16 cellular contexts compared by ENCODE assay signal in genomic region chr7:40105879-40106473, GRCh38. TPM values are rescaled to one million over a fixed set of nuclear protein-coding genes. Genes with fewer than 3 reads are reported as not detected.
DNase-seq lines count a peak whose midpoint lies in the region; ATAC-seq and TF ChIP-seq lines count a peak whose summit lies in the region.
"Had no signal": no experiment of that assay in that cellular context is flagged by ENCODE, and none has a peak within 500 bp of the region (broad histone marks: within the 10 kb centered on the region; RNA-seq: fewer than 3 reads in every experiment).

No MANE protein-coding gene starts in this region.

- no peak overlapping the region for H4K91ac ChIP-seq in IMR-90 (ENCODE audit: insufficient read depth, low read depth, low read length)

- H2BK120ac ChIP-seq in IMR-90 (ENCODE audit: low read depth, low read length) (no peak overlapping the region), mesendoderm (ENCODE audit: low read depth, low read length) (no peak overlapping the region)

- BruUV-seq in IMR-90 (replicated peaks; lab: Mats Ljungman, UMichigan) (no TSS peak), Calu3 (replicated peaks; lab: Mats Ljungman, UMichigan) (no TSS peak)

- H3K9me3 ChIP-seq in IMR-90 (ENCODE audit: control insufficient read depth, insufficient read depth, low read length) (no peaks in the 10 kb centered on the region), colonic mucosa (no peaks in the 10 kb centered on the region), osteoblast (ENCODE audit: low read depth, low read length) (no peaks in the 10 kb centered on the region)
- H3K9me3 ChIP-seq: SK-N-SH had no signal

- dilution Hi-C loops in IMR-90 (cut with HindIII; ENCODE audit: low sequenced_read_pairs, unreplicated experiment) = no loop called here

- H3K4me1 Mint-ChIP-seq in Calu3 (ENCODE audit: low read depth, unreplicated experiment) = no peaks in the 10 kb centered on the region
- no peaks in the 10 kb centered on the region for H3K4me1 Mint-ChIP-seq in activated T-helper 2 cell treated with anti-CD3 and anti-CD28 coated beads, Interferon-gamma antibody, Interleukin-2, Interleukin-4, amounts not matched to agents 10 μg/mL and 5 μg/mL and 100 μg/mL, durations not matched to agents 14 hours and 24 hours and 36 hours (ENCODE audit: low read depth)
- H3K4me1 Mint-ChIP-seq: CD8-positive, alpha-beta memory T cell had no signal

- H2BK20ac ChIP-seq in IMR-90 (ENCODE audit: low read depth, low read length) = no peak overlapping the region

- H3K27ac ChIP-seq in IMR-90 (ENCODE audit: insufficient read depth, low read length) (no peak overlapping the region), colonic mucosa (no peak overlapping the region), mesendoderm (ENCODE audit: low read depth, low read length) (no peak overlapping the region), osteoblast (ENCODE audit: low read depth, low read length) (no peak overlapping the region)
- H3K27ac ChIP-seq: PC-9 had no signal

- CTCF ChIA-PET in IMR-90 (lab: Yijun Ruan, JAX) (no interaction called here), Calu3 (lab: Charles Lee) (interaction anchor here (0.7 kb wide), 1 partner anchor 10 kb away, joined by 7 read pairs; no protein-coding TSS in a partner anchor)

- H3K4ac ChIP-seq in IMR-90 (ENCODE audit: low read depth, low read length) = no peak overlapping the region
- H3K4ac ChIP-seq in mesendoderm (ENCODE audit: low read depth, low read length) = no peak overlapping the region

- H4K8ac ChIP-seq in IMR-90 (ENCODE audit: low read depth in 2 of 2, low read length in 2 of 2) (no peak overlapping the region), mesendoderm (ENCODE audit: low read depth, low read length) (no peak overlapping the region)

- H3K4me1 ChIP-seq in IMR-90 (ENCODE audit: control insufficient read depth, insufficient read depth, low read length) (no peaks in the 10 kb centered on the region), colonic mucosa (no peaks in the 10 kb centered on the region), mesendoderm (ENCODE audit: control insufficient read depth, low read depth, low read length) (no peaks in the 10 kb centered on the region), osteoblast (ENCODE audit: insufficient read depth, low read length) (no peaks in the 10 kb centered on the region)

- no peaks in the 10 kb centered on the region for H3K27me3 Mint-ChIP-seq in Calu3 (ENCODE audit: unreplicated experiment)
- no peaks in the 10 kb centered on the region for H3K27me3 Mint-ChIP-seq in activated T-helper 2 cell treated with anti-CD3 and anti-CD28 coated beads, Interferon-gamma antibody, Interleukin-2, Interleukin-4, amounts not matched to agents 10 μg/mL and 5 μg/mL and 100 μg/mL, durations not matched to agents 14 hours and 24 hours and 36 hours (ENCODE audit: low read depth)
- H3K27me3 Mint-ChIP-seq: CD8-positive, alpha-beta memory T cell had no signal

- no peak overlapping the region for H3K4me3 Mint-ChIP-seq in Calu3 (ENCODE audit: low read depth, unreplicated experiment)
- no peak overlapping the region for H3K4me3 Mint-ChIP-seq in activated T-helper 2 cell treated with anti-CD3 and anti-CD28 coated beads, Interferon-gamma antibody, Interleukin-2, Interleukin-4, amounts not matched to agents 10 μg/mL and 5 μg/mL and 100 μg/mL, durations not matched to agents 14 hours and 24 hours and 36 hours (ENCODE audit: low read depth)
- H3K4me3 Mint-ChIP-seq: CD8-positive, alpha-beta memory T cell; T-helper 1 cell treated with Interleukin-12 subunit alpha and Interleukin-12 subunit beta and Interleukin-4 antibody, amounts not matched to agents 30 μg/mL and 1 μg/mL, for 36 hours had no signal

- H2AK5ac ChIP-seq in IMR-90 (ENCODE audit: low read depth, low read length) (no peak overlapping the region), mesendoderm (ENCODE audit: low read length) (no peak overlapping the region)

- H3K79me1 ChIP-seq in IMR-90 (ENCODE audit: low read depth in 1 of 2, low read length in 2 of 2) (peaks cover 4 to 6% of the 10 kb centered on the region in 2 experiments; a peak in 2 of 4 replicates), mesendoderm (ENCODE audit: low read length) (no peaks in the 10 kb centered on the region)

- H3K23ac ChIP-seq in IMR-90 (ENCODE audit: low read depth, low read length) (no peak overlapping the region), mesendoderm (ENCODE audit: low read length) (no peak overlapping the region)

- no peak overlapping the region for H2AK9ac ChIP-seq in IMR-90 (replicated peaks; ENCODE audit: low read depth, low read length, poor library complexity)

- ATAC-seq in IMR-90 (ENCODE audit: low read depth) = 0 out of 2 replicates have a peak, but pooled peaks have one; percentile 32

- POLR2A ChIA-PET in IMR-90 (lab: Charles Lee; ENCODE audit: unreplicated experiment) = no interaction called here

- H3K56ac ChIP-seq in IMR-90 (ENCODE audit: extremely low read depth, insufficient read depth, low read length) = no peak overlapping the region
- H3K56ac ChIP-seq in mesendoderm (ENCODE audit: low read length) = no peak overlapping the region

- no peaks in the 10 kb centered on the region for H3K27me3 ChIP-seq in IMR-90 (ENCODE audit: control insufficient read depth, insufficient read depth, low read length)
- H3K27me3 ChIP-seq in colonic mucosa = no peaks in the 10 kb centered on the region
- H3K27me3 ChIP-seq in mesendoderm (ENCODE audit: insufficient read depth, low read length, poor library complexity) = no peaks in the 10 kb centered on the region
- no peaks in the 10 kb centered on the region for H3K27me3 ChIP-seq in osteoblast (ENCODE audit: insufficient read depth, low read length)

- in situ Hi-C loops in IMR-90 (cut with MboI; ENCODE audit: low sequenced_read_pairs) = no loop called here

- no peak overlapping the region for H3K14ac ChIP-seq in IMR-90 (replicated peaks; ENCODE audit: low read depth, low read length)

- no peak for TF ChIP-seq RAD21 in IMR-90 (IDR thresholded peaks at IDR 0.05; ENCODE audit: low read length)

- H3K4me2 ChIP-seq in IMR-90 (ENCODE audit: low read depth, low read length) = no peak overlapping the region; the same call in 1 of the 2 replicates
- no peak overlapping the region for H3K4me2 ChIP-seq in mesendoderm (ENCODE audit: low read length)
- no peak overlapping the region for H3K4me2 ChIP-seq in osteoblast (ENCODE audit: insufficient read depth, low read length)
- H3K4me2 ChIP-seq: PC-9, SK-N-SH had no signal

- TF ChIP-seq CTCF in IMR-90 (conservative IDR thresholded peaks at IDR 0.05; ENCODE audit: low read depth, low read length) = no peak
- TF ChIP-seq CTCF in colonic mucosa (IDR thresholded peaks at IDR 0.05) = no peak
- no peak for TF ChIP-seq CTCF in Calu3 (IDR thresholded peaks at IDR 0.05; ENCODE audit: unreplicated experiment)
- TF ChIP-seq CTCF in osteoblast (IDR thresholded peaks at IDR 0.05; ENCODE audit: extremely low read depth, low read depth, low read length) = no peak

- H3K27ac Mint-ChIP-seq in Calu3 (ENCODE audit: unreplicated experiment) = no peak overlapping the region
- no peak overlapping the region for H3K27ac Mint-ChIP-seq in activated T-helper 2 cell treated with anti-CD3 and anti-CD28 coated beads, Interferon-gamma antibody, Interleukin-2, Interleukin-4, amounts not matched to agents 10 μg/mL and 5 μg/mL and 100 μg/mL, durations not matched to agents 14 hours and 24 hours and 36 hours
- H3K27ac Mint-ChIP-seq: T-helper 1 cell treated with Interleukin-12 subunit alpha and Interleukin-12 subunit beta and Interleukin-4 antibody, amounts not matched to agents 30 μg/mL and 1 μg/mL, for 36 hours had no signal

- peak; percentile 10 for DNase-seq in IMR-90
- DNase-seq in MV-4-11 (lab: John Stamatoyannopoulos, UW) = peak; percentile 22
- DNase-seq in colonic mucosa = peak; percentile 23
- DNase-seq in mesendoderm = peak; percentile 50
- no peak for DNase-seq in Calu3
- DNase-seq in activated T-helper 2 cell treated with anti-CD3 and anti-CD28 coated beads, Interferon-gamma antibody, Interleukin-2, Interleukin-4, amounts not matched to agents 10 μg/mL and 5 μg/mL and 100 μg/mL, durations not matched to agents 14 hours and 24 hours and 36 hours (ENCODE audit: low spot score) = no peak
- DNase-seq in osteoblast (ENCODE audit: insufficient read length, low spot score, missing footprints) = no peak
- no peak for DNase-seq in stimulated activated CD4-positive, alpha-beta T cell treated with anti-CD3 and anti-CD28 coated beads, Interleukin-4, amount 100 ng/mL, for 24 hours
- DNase-seq: CD8-positive, alpha-beta memory T cell; MM.1S; NCI-H1436; NCI-H2029 treated with DMSO at 0.1 percent for 48 hours; NCI-H524 treated with DMSO at 0.1 percent for 48 hours; PC-9; SK-N-SH had no signal

- H3K36me3 ChIP-seq in IMR-90 (ENCODE audit: control insufficient read depth, insufficient read depth, low read length) (no peaks in the 10 kb centered on the region; the same call in 1 of the 2 replicates), colonic mucosa (no peaks in the 10 kb centered on the region), mesendoderm (ENCODE audit: control insufficient read depth, insufficient read depth, low read length) (no peaks in the 10 kb centered on the region), osteoblast (ENCODE audit: insufficient read depth, low read length) (no peaks in the 10 kb centered on the region)

- H3K9ac ChIP-seq in IMR-90 (ENCODE audit: low read depth, low read length) (no peak overlapping the region), colonic mucosa (ENCODE audit: low read depth in 2 of 2, low read length in 2 of 2) (no peak overlapping the region), mesendoderm (ENCODE audit: low read length) (no peak overlapping the region)
- H3K9ac ChIP-seq: SK-N-SH had no signal

- H4K5ac ChIP-seq in IMR-90 (ENCODE audit: low read depth, low read length) (no peak overlapping the region), mesendoderm (ENCODE audit: low read length) (no peak overlapping the region)

- no peak overlapping the region for H2AFZ ChIP-seq in IMR-90 (replicated peaks; ENCODE audit: low read length, poor library complexity)
- no peak overlapping the region for H2AFZ ChIP-seq in osteoblast (ENCODE audit: low read length)
- H2AFZ ChIP-seq: PC-9 had no signal

- H2BK15ac ChIP-seq in IMR-90 (ENCODE audit: low read depth, low read length) = no peak overlapping the region
- H2BK15ac ChIP-seq in mesendoderm (replicated peaks; ENCODE audit: low read depth) = no peak overlapping the region

- intact Hi-C loops in IMR-90 (cut with micrococcal nuclease) (no loop called here), colonic mucosa (cut with DNase I) (no loop called here), Calu3 (cut with micrococcal nuclease; ENCODE audit: unreplicated experiment) (no loop called here)
- intact Hi-C loops in activated T-helper 2 cell treated with anti-CD3 and anti-CD28 coated beads, Interferon-gamma antibody, Interleukin-2, Interleukin-4, amounts not matched to agents 10 μg/mL and 5 μg/mL and 100 μg/mL, durations not matched to agents 14 hours and 24 hours and 36 hours (cut with micrococcal nuclease) = no loop called here

- H2BK5ac ChIP-seq in IMR-90 (ENCODE audit: low read depth, low read length, poor library complexity, severe bottlenecking) (no peak overlapping the region), mesendoderm (ENCODE audit: low read length) (no peak overlapping the region)

- no peak overlapping the region for H3K4me3 ChIP-seq in IMR-90 (ENCODE audit: insufficient read depth, low read depth, low read length)
- no peak overlapping the region for H3K4me3 ChIP-seq in colonic mucosa
- no peak overlapping the region for H3K4me3 ChIP-seq in mesendoderm (ENCODE audit: low read length)
- no peak overlapping the region for H3K4me3 ChIP-seq in osteoblast (ENCODE audit: insufficient read depth, low read length)
- H3K4me3 ChIP-seq: PC-9 had no signal

- peaks cover 7% of the 10 kb centered on the region for H3K36me3 Mint-ChIP-seq in Calu3 (ENCODE audit: insufficient read depth, unreplicated experiment)
- H3K36me3 Mint-ChIP-seq in activated T-helper 2 cell treated with anti-CD3 and anti-CD28 coated beads, Interferon-gamma antibody, Interleukin-2, Interleukin-4, amounts not matched to agents 10 μg/mL and 5 μg/mL and 100 μg/mL, durations not matched to agents 14 hours and 24 hours and 36 hours (ENCODE audit: low read depth) = no peaks in the 10 kb centered on the region

- H3K9me3 Mint-ChIP-seq in Calu3 (ENCODE audit: low read depth, unreplicated experiment) = no peaks in the 10 kb centered on the region
- H3K9me3 Mint-ChIP-seq in activated T-helper 2 cell treated with anti-CD3 and anti-CD28 coated beads, Interferon-gamma antibody, Interleukin-2, Interleukin-4, amounts not matched to agents 10 μg/mL and 5 μg/mL and 100 μg/mL, durations not matched to agents 14 hours and 24 hours and 36 hours = no peaks in the 10 kb centered on the region
- H3K9me3 Mint-ChIP-seq: CD8-positive, alpha-beta memory T cell; T-helper 1 cell treated with Interleukin-12 subunit alpha and Interleukin-12 subunit beta and Interleukin-4 antibody, amounts not matched to agents 30 μg/mL and 1 μg/mL, for 36 hours had no signal

- H3K18ac ChIP-seq in IMR-90 (ENCODE audit: low read depth, low read length) (no peak overlapping the region), mesendoderm (ENCODE audit: low read length) (no peak overlapping the region)

- WGBS in IMR-90 (ENCODE audit: extremely low coverage in 2 of 2, insufficient read length in 1 of 2), 2 experiments = no CpG with 5 or more reads among the region's 4 CpGs
- WGBS in mesendoderm (ENCODE audit: extremely low coverage, insufficient coverage, low lambda C conversion rate) = no CpG with 5 or more reads among the region's 4 CpGs

- H4K20me1 ChIP-seq in IMR-90 (ENCODE audit: insufficient read depth, low read length) (0 out of 2 replicates have a peak, but pooled peaks cover 3% of the 10 kb centered on the region), osteoblast (ENCODE audit: insufficient read depth, low read length) (no peaks in the 10 kb centered on the region)

- H3K79me2 ChIP-seq in mesendoderm (ENCODE audit: control insufficient read depth, insufficient read depth, low read length) (no peaks in the 10 kb centered on the region), osteoblast (ENCODE audit: insufficient read depth, low read length) (peaks cover 5% of the 10 kb centered on the region)

- no peak for TF ChIP-seq POLR2A in IMR-90 (IDR thresholded peaks at IDR 0.05; ENCODE audit: low read depth, low read length)

- H3K9me1 ChIP-seq in IMR-90 (ENCODE audit: insufficient read depth, low read length) = no peaks in the 10 kb centered on the region

RNA-seq across cellular contexts. Expression of gene MPLKIP, which starts 28.4 kb away (rescaled TPM):
- total RNA-seq in IMR-90 (2012; rRNA removed) (12.7 and 13.9 TPM in 2 replicates), colonic mucosa (10 to 100 TPM; 50.4 to 54.3 TPM), Calu3 (2022) (59.1 and 62.7 TPM in 2 replicates), osteoblast (8.0 and 9.1 TPM in 2 replicates)
- polyA plus RNA-seq in IMR-90 (2012; rRNA removed) = 28.9 and 35.9 TPM in 2 replicates
- 24.6 and 43.0 TPM in 2 replicates for polyA plus RNA-seq in IMR-90 (2012; cell fraction: cytosol; rRNA removed)
- 13.3 and 21.4 TPM in 2 replicates for polyA plus RNA-seq in IMR-90 (2012; cell fraction: nucleus; rRNA removed; ENCODE audit: low replicate concordance)
- polyA plus RNA-seq in mesendoderm (2013, experiment 1 of 2) = 46.8 TPM
- polyA plus RNA-seq in mesendoderm (2013, experiment 2 of 2) = 46.8 TPM
- total RNA-seq in activated T-helper 2 cell treated with anti-CD3 and anti-CD28 coated beads, Interferon-gamma antibody, Interleukin-2, Interleukin-4, amounts not matched to agents 10 μg/mL and 5 μg/mL and 100 μg/mL, durations not matched to agents 14 hours and 24 hours and 36 hours = 35.6 and 39.0 TPM in 2 replicates

RNA-seq across cellular contexts. Expression of gene SUGCT, which starts 28.8 kb away (rescaled TPM):
- total RNA-seq in IMR-90 (2012; rRNA removed) = 5.9 and 7.5 TPM in 2 replicates
- polyA plus RNA-seq in IMR-90 (2012; rRNA removed) = 8.3 and 8.9 TPM in 2 replicates
- 3.9 and 4.1 TPM in 2 replicates for polyA plus RNA-seq in IMR-90 (2012; cell fraction: cytosol; rRNA removed)
- polyA plus RNA-seq in IMR-90 (2012; cell fraction: nucleus; rRNA removed; ENCODE audit: low replicate concordance) = 1.4 and 5.2 TPM in 2 replicates
- total RNA-seq in colonic mucosa = 10 to 100 TPM in 1 of 2 donors, 1 to 10 TPM in 1; 3.6 to 15.1 TPM
- polyA plus RNA-seq in mesendoderm (2013, experiment 1 of 2) = 4.2 TPM
- polyA plus RNA-seq in mesendoderm (2013, experiment 2 of 2) = 3.2 TPM
- 1.6 and 3.5 TPM in 2 replicates for total RNA-seq in Calu3 (2022)
- total RNA-seq in activated T-helper 2 cell treated with anti-CD3 and anti-CD28 coated beads, Interferon-gamma antibody, Interleukin-2, Interleukin-4, amounts not matched to agents 10 μg/mL and 5 μg/mL and 100 μg/mL, durations not matched to agents 14 hours and 24 hours and 36 hours = 0.43 and 1.2 TPM in 2 replicates
- total RNA-seq in osteoblast = 21.7 and 25.9 TPM in 2 replicates

Comparison
In these comparisons a context has a peak if more than half of its experiments do, and no peak if none do; other contexts are left out.
1. DNase-seq: peak in IMR-90 (single experiment), MV-4-11 (single experiment), colonic mucosa (single experiment) and mesendoderm (single experiment); none in Calu3 (single experiment), activated T-helper 2 cell treated with anti-CD3 and anti-CD28 coated beads, Interferon-gamma antibody, Interleukin-2, Interleukin-4, amounts not matched to agents 10 μg/mL and 5 μg/mL and 100 μg/mL, durations not matched to agents 14 hours and 24 hours and 36 hours (single experiment), osteoblast (single experiment) and stimulated activated CD4-positive, alpha-beta T cell treated with anti-CD3 and anti-CD28 coated beads, Interleukin-4, amount 100 ng/mL, for 24 hours (single experiment).